ENCODE assay signal across 27 cellular contexts in genomic region chr12:16130359-16130758, GRCh38.
"Had no signal": no experiment of that assay in that cellular context is flagged by ENCODE, and none has a peak within 500 bp of the region (broad histone marks: within the 10 kb centered on the region; RNA-seq: fewer than 3 reads in every experiment).

No MANE protein-coding gene starts in this region.

- H3K4me3 Mint-ChIP-seq: activated CD4-positive, alpha-beta memory T cell treated with anti-CD3 and anti-CD28 coated beads, Interleukin-2, amount 10 ng/mL, durations not matched to agents 7 days and 5 days; activated CD4-positive, alpha-beta T cell treated with anti-CD3 and anti-CD28 coated beads, Interleukin-2, amount 10 ng/mL, durations not matched to agents 7 days and 5 days; activated naive CD4-positive, alpha-beta T cell treated with anti-CD3 and anti-CD28 coated beads, Interleukin-2, amount 50 U/mL, for 24 hours; activated naive CD8-positive, alpha-beta T cell treated with anti-CD3 and anti-CD28 coated beads, Interleukin-2, amount 50 U/mL, for 24 hours; activated T-cell treated with anti-CD3 and anti-CD28 coated beads, Interleukin-2, amount 50 U/mL, for 24 hours; activated T-helper 17 cell treated with anti-CD3 and anti-CD28 coated beads, Interleukin-2, amount 50 U/mL, for 72 hours; central memory CD8-positive, alpha-beta T cell; dendritic cell treated with granulocyte-macrophage colony-stimulating factor and Interleukin-4, amounts not matched to agents 40 ng/mL and 50 ng/mL, for 4 days; nephron; stimulated activated memory B cell treated with anti-CD40 and anti-IgM and Interleukin-4, amounts not matched to agents 10 μg/mL and 1 μg/mL and 100 μg/mL, for 72 hours; stimulated activated naive CD8-positive, alpha-beta T cell treated with anti-CD3 and anti-CD28 coated beads, Interleukin-15, amount 100 ng/mL, for 72 hours; type B pancreatic cell had no signal

- H3K27me3 Mint-ChIP-seq: activated CD4-positive, alpha-beta memory T cell treated with anti-CD3 and anti-CD28 coated beads, Interleukin-2, amount 10 ng/mL, durations not matched to agents 7 days and 5 days; activated CD4-positive, alpha-beta T cell treated with anti-CD3 and anti-CD28 coated beads, Interleukin-2, amount 10 ng/mL, durations not matched to agents 7 days and 5 days; activated naive CD4-positive, alpha-beta T cell treated with anti-CD3 and anti-CD28 coated beads, Interleukin-2, amount 50 U/mL, for 24 hours; activated naive CD8-positive, alpha-beta T cell treated with anti-CD3 and anti-CD28 coated beads, Interleukin-2, amount 50 U/mL, for 24 hours; activated T-cell treated with anti-CD3 and anti-CD28 coated beads, Interleukin-2, amount 50 U/mL, for 24 hours; central memory CD8-positive, alpha-beta T cell; dendritic cell treated with granulocyte-macrophage colony-stimulating factor and Interleukin-4, amounts not matched to agents 40 ng/mL and 50 ng/mL, for 4 days; stimulated activated memory B cell treated with anti-CD40 and anti-IgM and Interleukin-4, amounts not matched to agents 10 μg/mL and 1 μg/mL and 100 μg/mL, for 72 hours; stimulated activated naive CD8-positive, alpha-beta T cell treated with anti-CD3 and anti-CD28 coated beads, Interleukin-15, amount 100 ng/mL, for 72 hours had no signal

- H3K4me3 ChIP-seq: breast epithelium, esophagus muscularis mucosa, sigmoid colon, smooth muscle cell, uterus had no signal

- H3K27ac ChIP-seq: breast epithelium, esophagus muscularis mucosa, foreskin keratinocyte, sigmoid colon, uterus had no signal

- H3K27ac Mint-ChIP-seq: activated CD4-positive, alpha-beta memory T cell treated with anti-CD3 and anti-CD28 coated beads, Interleukin-2, amount 10 ng/mL, durations not matched to agents 7 days and 5 days; activated CD4-positive, alpha-beta T cell treated with anti-CD3 and anti-CD28 coated beads, Interleukin-2, amount 10 ng/mL, durations not matched to agents 7 days and 5 days; activated naive CD4-positive, alpha-beta T cell treated with anti-CD3 and anti-CD28 coated beads, Interleukin-2, amount 50 U/mL, for 24 hours; activated naive CD8-positive, alpha-beta T cell treated with anti-CD3 and anti-CD28 coated beads, Interleukin-2, amount 50 U/mL, for 24 hours; activated T-cell treated with anti-CD3 and anti-CD28 coated beads, Interleukin-2, amount 50 U/mL, for 24 hours; activated T-helper 17 cell treated with anti-CD3 and anti-CD28 coated beads, Interleukin-2, amount 50 U/mL, for 72 hours; dendritic cell treated with granulocyte-macrophage colony-stimulating factor and Interleukin-4, amounts not matched to agents 40 ng/mL and 50 ng/mL, for 4 days; nephron; stimulated activated memory B cell treated with anti-CD40 and anti-IgM and Interleukin-4, amounts not matched to agents 10 μg/mL and 1 μg/mL and 100 μg/mL, for 72 hours; stimulated activated naive CD8-positive, alpha-beta T cell treated with anti-CD3 and anti-CD28 coated beads, Interleukin-15, amount 100 ng/mL, for 72 hours; type B pancreatic cell had no signal

- ATAC-seq: activated naive CD8-positive, alpha-beta T cell treated with anti-CD3 and anti-CD28 coated beads, Interleukin-2, amount 50 U/mL, for 24 hours; activated T-helper 17 cell treated with anti-CD3 and anti-CD28 coated beads, Interleukin-2, amount 50 U/mL, for 72 hours; foreskin keratinocyte; left ventricle myocardium superior; stimulated activated memory B cell treated with anti-CD40 and anti-IgM and Interleukin-4, amounts not matched to agents 10 μg/mL and 1 μg/mL and 100 μg/mL, for 72 hours; stimulated activated naive CD8-positive, alpha-beta T cell treated with anti-CD3 and anti-CD28 coated beads, Interleukin-15, amount 100 ng/mL, for 72 hours had no signal

- H3K36me3 Mint-ChIP-seq: activated naive CD4-positive, alpha-beta T cell treated with anti-CD3 and anti-CD28 coated beads, Interleukin-2, amount 50 U/mL, for 24 hours; stimulated activated memory B cell treated with anti-CD40 and anti-IgM and Interleukin-4, amounts not matched to agents 10 μg/mL and 1 μg/mL and 100 μg/mL, for 72 hours had no signal

- H3K36me3 ChIP-seq: breast epithelium, esophagus muscularis mucosa, sigmoid colon, uterus had no signal

- DNase-seq: activated CD4-positive, alpha-beta memory T cell treated with anti-CD3 and anti-CD28 coated beads, Interleukin-2, amount 10 ng/mL, durations not matched to agents 7 days and 5 days; activated CD4-positive, alpha-beta T cell treated with anti-CD3 and anti-CD28 coated beads for 1 hour; activated CD4-positive, alpha-beta T cell treated with anti-CD3 and anti-CD28 coated beads, Interleukin-2, amount 10 ng/mL, durations not matched to agents 7 days and 5 days; activated CD8-positive, alpha-beta memory T cell treated with anti-CD3 and anti-CD28 coated beads, Interleukin-2, amount 50 U/mL, for 48 hours; activated naive CD8-positive, alpha-beta T cell treated with anti-CD3 and anti-CD28 coated beads, Interleukin-2, amount 50 U/mL, for 24 hours; activated T-cell treated with anti-CD3 and anti-CD28 coated beads, Interleukin-2, amount 50 U/mL, for 24 hours; amygdala; foreskin keratinocyte; left ventricle myocardium superior; sigmoid colon; stimulated activated CD4-positive, alpha-beta T cell treated with anti-CD3 and anti-CD28 coated beads, Interleukin-1b, Interleukin-23, amount 100 ng/mL, for 48 hours; stimulated activated CD4-positive, alpha-beta T cell treated with anti-CD3 and anti-CD28 coated beads, Interleukin-4, amount 100 ng/mL, for 4 hours; stimulated activated CD8-positive, alpha-beta memory T cell treated with anti-CD3 and anti-CD28 coated beads, Interleukin-4, amount 100 ng/mL, for 48 hours; stimulated activated naive CD8-positive, alpha-beta T cell treated with anti-CD3 and anti-CD28 coated beads, Interleukin-15, amount 100 ng/mL, for 72 hours; substantia nigra; T-helper 2 cell; uterus had no signal

- H3K4me1 Mint-ChIP-seq: activated CD4-positive, alpha-beta memory T cell treated with anti-CD3 and anti-CD28 coated beads, Interleukin-2, amount 10 ng/mL, durations not matched to agents 7 days and 5 days; activated CD4-positive, alpha-beta T cell treated with anti-CD3 and anti-CD28 coated beads, Interleukin-2, amount 10 ng/mL, durations not matched to agents 7 days and 5 days; activated naive CD4-positive, alpha-beta T cell treated with anti-CD3 and anti-CD28 coated beads, Interleukin-2, amount 50 U/mL, for 24 hours; activated naive CD8-positive, alpha-beta T cell treated with anti-CD3 and anti-CD28 coated beads, Interleukin-2, amount 50 U/mL, for 24 hours; activated T-helper 17 cell treated with anti-CD3 and anti-CD28 coated beads, Interleukin-2, amount 50 U/mL, for 72 hours; central memory CD8-positive, alpha-beta T cell; stimulated activated memory B cell treated with anti-CD40 and anti-IgM and Interleukin-4, amounts not matched to agents 10 μg/mL and 1 μg/mL and 100 μg/mL, for 72 hours; stimulated activated naive CD8-positive, alpha-beta T cell treated with anti-CD3 and anti-CD28 coated beads, Interleukin-15, amount 100 ng/mL, for 72 hours had no signal

- H3K27me3 ChIP-seq: breast epithelium, esophagus muscularis mucosa, foreskin keratinocyte, sigmoid colon, uterus had no signal

- H3K4me1 ChIP-seq: breast epithelium, esophagus muscularis mucosa, foreskin keratinocyte, sigmoid colon, uterus had no signal

- H3K9me3 ChIP-seq: uterus had no signal
